1 cellular context compared by ENCODE assay signal in genomic region chr6:17311595-17312311, GRCh38.
TF ChIP-seq lines count a peak whose summit lies in the region.

No MANE protein-coding gene starts in this region.

TF ChIP-seq in HepG2, 621 proteins besides CTCF, POLR2A, EP300 and RAD21 (continued from another document and continues in another):
- TF ChIP-seq ZNF567 (CRISPR knock-in tag; IDR thresholded peaks at IDR 0.05; ENCODE audit: borderline replicate concordance) (peak; percentile 34; the same call in 1 of the 2 replicates), ZNF891 (CRISPR knock-in tag; IDR thresholded peaks at IDR 0.05) (peak; percentile 43; the same call in 1 of the 2 replicates), RBM39 (IDR thresholded peaks at IDR 0.05; ENCODE audit: low read depth, low read length, poor library complexity, severe bottlenecking) (no peak), ZNF317 (CRISPR knock-in tag; IDR thresholded peaks at IDR 0.05) (no peak), SMARCC2 (IDR thresholded peaks at IDR 0.05) (no peak), ZFP36L2 (CRISPR knock-in tag; IDR thresholded peaks at IDR 0.05) (no peak), ZNF333 (CRISPR knock-in tag; IDR thresholded peaks at IDR 0.05; ENCODE audit: borderline replicate concordance) (peak; percentile 54; the same call in 1 of the 2 replicates), FOXK1 (CRISPR knock-in tag; IDR thresholded peaks at IDR 0.05; ENCODE audit: borderline replicate concordance, low read depth) (peak; percentile 94), DNMT1 (CRISPR knock-in tag; IDR thresholded peaks at IDR 0.05) (no peak; the same call in 1 of the 2 replicates), ZNF101 (CRISPR knock-in tag; IDR thresholded peaks at IDR 0.05; ENCODE audit: borderline replicate concordance, low read depth) (0 out of 2 replicates have a peak, but pooled peaks have one; percentile 89), ZNF230 (CRISPR knock-in tag; IDR thresholded peaks at IDR 0.05) (peak; percentile 80), GABPA (IDR thresholded peaks at IDR 0.05; ENCODE audit: low read depth, low read length) (no peak), GABPA (CRISPR knock-in tag; IDR thresholded peaks at IDR 0.05; ENCODE audit: low read depth) (peak; percentile 79), TBX2 (CRISPR knock-in tag; IDR thresholded peaks at IDR 0.05; ENCODE audit: borderline replicate concordance) (peak; percentile 91), SRY (CRISPR knock-in tag; IDR thresholded peaks at IDR 0.05) (no peak), SRF (IDR thresholded peaks at IDR 0.05; ENCODE audit: low read depth, low read length) (no peak), ZNF598 (CRISPR knock-in tag; IDR thresholded peaks at IDR 0.05; ENCODE audit: borderline replicate concordance) (peak; percentile 70; the same call in 1 of the 2 replicates), LCORL (IDR thresholded peaks at IDR 0.05) (peak; percentile 86), LCORL (CRISPR knock-in tag; IDR thresholded peaks at IDR 0.05) (peak; percentile 19; the same call in 1 of the 2 replicates), TEAD2 (CRISPR knock-in tag; IDR thresholded peaks at IDR 0.05) (peak; percentile 89), NCOA5 (CRISPR knock-in tag; IDR thresholded peaks at IDR 0.05) (no peak), ZKSCAN1 (IDR thresholded peaks at IDR 0.05; ENCODE audit: low read length) (no peak), TFDP1 (CRISPR knock-in tag; IDR thresholded peaks at IDR 0.05; ENCODE audit: borderline replicate concordance) (peak; percentile 90), SP1 (IDR thresholded peaks at IDR 0.05) (no peak), SP1 (CRISPR knock-in tag; IDR thresholded peaks at IDR 0.05) (peak; percentile 8; the same call in 1 of the 2 replicates), CHD2 (IDR thresholded peaks at IDR 0.05; ENCODE audit: low read depth, low read length) (no peak), SYNCRIP (IDR thresholded peaks at IDR 0.05; ENCODE audit: insufficient read depth, low read depth, low read length) (no peak), CERS6 (CRISPR knock-in tag; IDR thresholded peaks at IDR 0.05) (peak; percentile 86; the same call in 1 of the 2 replicates), FOSL2 (CRISPR knock-in tag; IDR thresholded peaks at IDR 0.05) (peak; percentile 94), MZF1 (CRISPR knock-in tag; IDR thresholded peaks at IDR 0.05; ENCODE audit: borderline replicate concordance) (no peak), NR2F6 (IDR thresholded peaks at IDR 0.05) (peak; percentile 92), NR2F6 (CRISPR knock-in tag; IDR thresholded peaks at IDR 0.05) (peak; percentile 91), ZNF674 (CRISPR knock-in tag; IDR thresholded peaks at IDR 0.05; ENCODE audit: low read depth) (no peak), ZZZ3 (CRISPR knock-in tag; IDR thresholded peaks at IDR 0.05; ENCODE audit: borderline replicate concordance) (peak; percentile 55; the same call in 1 of the 2 replicates), JUNB (CRISPR knock-in tag; IDR thresholded peaks at IDR 0.05; ENCODE audit: borderline replicate concordance) (0 out of 2 replicates have a peak, but pooled peaks have one; percentile 60), PHF5A (CRISPR knock-in tag; IDR thresholded peaks at IDR 0.05; ENCODE audit: low read depth, unreplicated experiment) (peak; percentile 89), SOX5 (CRISPR knock-in tag; IDR thresholded peaks at IDR 0.05; ENCODE audit: borderline replicate concordance) (peak; percentile 91), ZNF326 (CRISPR knock-in tag; IDR thresholded peaks at IDR 0.05; ENCODE audit: borderline replicate concordance) (no peak), ISX (CRISPR knock-in tag; conservative IDR thresholded peaks at IDR 0.05) (no peak), ZNF75D (CRISPR knock-in tag; IDR thresholded peaks at IDR 0.05; ENCODE audit: borderline replicate concordance) (no peak), ZBTB2 (CRISPR knock-in tag; IDR thresholded peaks at IDR 0.05; ENCODE audit: low read depth) (peak; percentile 50; the same call in 1 of the 2 replicates), YY1 (IDR thresholded peaks at IDR 0.05; ENCODE audit: insufficient read depth, insufficient replicate concordance, low read depth, low read length) (no peak), ZNF678 (CRISPR knock-in tag; IDR thresholded peaks at IDR 0.05) (no peak), TIGD3 (CRISPR knock-in tag; IDR thresholded peaks at IDR 0.05; ENCODE audit: borderline replicate concordance) (peak; percentile 37; the same call in 1 of the 2 replicates), THAP11 (CRISPR knock-in tag; IDR thresholded peaks at IDR 0.05) (peak; percentile 83), KDM6A (CRISPR knock-in tag; IDR thresholded peaks at IDR 0.05; ENCODE audit: low read depth) (peak; percentile 95), MAZ (IDR thresholded peaks at IDR 0.05; ENCODE audit: borderline replicate concordance, low read depth, low read length) (no peak), MAZ (CRISPR knock-in tag; IDR thresholded peaks at IDR 0.05; ENCODE audit: low read depth) (peak; percentile 71), NRL (CRISPR knock-in tag; IDR thresholded peaks at IDR 0.05; ENCODE audit: borderline replicate concordance) (no peak), ZNF430 (CRISPR knock-in tag; IDR thresholded peaks at IDR 0.05) (peak; percentile 95), MIER2 (CRISPR knock-in tag; IDR thresholded peaks at IDR 0.05) (0 out of 2 replicates have a peak, but pooled peaks have one; percentile 10), NFE2L2 (IDR thresholded peaks at IDR 0.05; ENCODE audit: low read length) (peak; percentile 99), ZC3H4 (CRISPR knock-in tag; IDR thresholded peaks at IDR 0.05; ENCODE audit: borderline replicate concordance) (peak; percentile 89; the same call in 1 of the 2 replicates), SP5 (CRISPR knock-in tag; IDR thresholded peaks at IDR 0.05; ENCODE audit: borderline replicate concordance, low read depth) (no peak), PAX8 (CRISPR knock-in tag; IDR thresholded peaks at IDR 0.05; ENCODE audit: borderline replicate concordance) (no peak), ZBTB26 (CRISPR knock-in tag; IDR thresholded peaks at IDR 0.05; ENCODE audit: borderline replicate concordance) (peak; percentile 90; the same call in 1 of the 2 replicates)
- TF ChIP-seq, protein P1, sequence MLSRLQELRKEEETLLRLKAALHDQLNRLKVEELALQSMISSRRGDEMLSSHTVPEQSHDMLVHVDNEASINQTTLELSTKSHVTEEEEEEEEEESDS (CRISPR knock-in tag; IDR thresholded peaks at IDR 0.05; ENCODE audit: borderline replicate concordance) = 0 out of 2 replicates have a peak, but pooled peaks have one; percentile 41
- TF ChIP-seq, protein P2, sequence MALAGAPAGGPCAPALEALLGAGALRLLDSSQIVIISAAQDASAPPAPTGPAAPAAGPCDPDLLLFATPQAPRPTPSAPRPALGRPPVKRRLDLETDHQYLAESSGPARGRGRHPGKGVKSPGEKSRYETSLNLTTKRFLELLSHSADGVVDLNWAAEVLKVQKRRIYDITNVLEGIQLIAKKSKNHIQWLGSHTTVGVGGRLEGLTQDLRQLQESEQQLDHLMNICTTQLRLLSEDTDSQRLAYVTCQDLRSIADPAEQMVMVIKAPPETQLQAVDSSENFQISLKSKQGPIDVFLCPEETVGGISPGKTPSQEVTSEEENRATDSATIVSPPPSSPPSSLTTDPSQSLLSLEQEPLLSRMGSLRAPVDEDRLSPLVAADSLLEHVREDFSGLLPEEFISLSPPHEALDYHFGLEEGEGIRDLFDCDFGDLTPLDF (CRISPR knock-in tag; IDR thresholded peaks at IDR 0.05) = no peak
- TF ChIP-seq, protein P3, sequence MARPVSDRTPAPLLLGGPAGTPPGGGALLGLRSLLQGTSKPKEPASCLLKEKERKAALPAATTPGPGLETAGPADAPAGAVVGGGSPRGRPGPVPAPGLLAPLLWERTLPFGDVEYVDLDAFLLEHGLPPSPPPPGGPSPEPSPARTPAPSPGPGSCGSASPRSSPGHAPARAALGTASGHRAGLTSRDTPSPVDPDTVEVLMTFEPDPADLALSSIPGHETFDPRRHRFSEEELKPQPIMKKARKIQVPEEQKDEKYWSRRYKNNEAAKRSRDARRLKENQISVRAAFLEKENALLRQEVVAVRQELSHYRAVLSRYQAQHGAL (CRISPR knock-in tag; IDR thresholded peaks at IDR 0.05; ENCODE audit: not compliant biosample characterization) = no peak
- TF ChIP-seq, protein P4, sequence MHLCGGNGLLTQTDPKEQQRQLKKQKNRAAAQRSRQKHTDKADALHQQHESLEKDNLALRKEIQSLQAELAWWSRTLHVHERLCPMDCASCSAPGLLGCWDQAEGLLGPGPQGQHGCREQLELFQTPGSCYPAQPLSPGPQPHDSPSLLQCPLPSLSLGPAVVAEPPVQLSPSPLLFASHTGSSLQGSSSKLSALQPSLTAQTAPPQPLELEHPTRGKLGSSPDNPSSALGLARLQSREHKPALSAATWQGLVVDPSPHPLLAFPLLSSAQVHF (CRISPR knock-in tag; IDR thresholded peaks at IDR 0.05) = 0 out of 2 replicates have a peak, but pooled peaks have one; percentile 55
- TF ChIP-seq, protein P5, sequence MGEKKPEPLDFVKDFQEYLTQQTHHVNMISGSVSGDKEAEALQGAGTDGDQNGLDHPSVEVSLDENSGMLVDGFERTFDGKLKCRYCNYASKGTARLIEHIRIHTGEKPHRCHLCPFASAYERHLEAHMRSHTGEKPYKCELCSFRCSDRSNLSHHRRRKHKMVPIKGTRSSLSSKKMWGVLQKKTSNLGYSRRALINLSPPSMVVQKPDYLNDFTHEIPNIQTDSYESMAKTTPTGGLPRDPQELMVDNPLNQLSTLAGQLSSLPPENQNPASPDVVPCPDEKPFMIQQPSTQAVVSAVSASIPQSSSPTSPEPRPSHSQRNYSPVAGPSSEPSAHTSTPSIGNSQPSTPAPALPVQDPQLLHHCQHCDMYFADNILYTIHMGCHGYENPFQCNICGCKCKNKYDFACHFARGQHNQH (CRISPR knock-in tag; IDR thresholded peaks at IDR 0.05) = peak; percentile 88; the same call in 1 of the 2 replicates
- TF ChIP-seq, protein P6, sequence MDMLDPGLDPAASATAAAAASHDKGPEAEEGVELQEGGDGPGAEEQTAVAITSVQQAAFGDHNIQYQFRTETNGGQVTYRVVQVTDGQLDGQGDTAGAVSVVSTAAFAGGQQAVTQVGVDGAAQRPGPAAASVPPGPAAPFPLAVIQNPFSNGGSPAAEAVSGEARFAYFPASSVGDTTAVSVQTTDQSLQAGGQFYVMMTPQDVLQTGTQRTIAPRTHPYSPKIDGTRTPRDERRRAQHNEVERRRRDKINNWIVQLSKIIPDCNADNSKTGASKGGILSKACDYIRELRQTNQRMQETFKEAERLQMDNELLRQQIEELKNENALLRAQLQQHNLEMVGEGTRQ (IDR thresholded peaks at IDR 0.05; ENCODE audit: low read depth, low read length) = no peak
- TF ChIP-seq, protein P6 (CRISPR knock-in tag; IDR thresholded peaks at IDR 0.05; ENCODE audit: borderline replicate concordance) = no peak
